ENCODE assay signal across 15 cellular contexts in genomic region chr5:68169898-68170297, GRCh38. TPM values are rescaled to one million over a fixed set of nuclear protein-coding genes. Genes with fewer than 3 reads are reported as not detected.
DNase-seq lines count a peak whose midpoint lies in the region; ATAC-seq and TF ChIP-seq lines count a peak whose summit lies in the region.
"Had no signal": no experiment of that assay in that cellular context is flagged by ENCODE, and none has a peak within 500 bp of the region (broad histone marks: within the 10 kb centered on the region; RNA-seq: fewer than 3 reads in every experiment).

No MANE protein-coding gene starts in this region.

- H3K27me3 ChIP-seq in ascending aorta = no peaks in the 10 kb centered on the region
- no peaks in the 10 kb centered on the region for H3K27me3 ChIP-seq in subcutaneous abdominal adipose tissue (ENCODE audit: control insufficient read depth in 5 of 5, insufficient read depth in 4 of 5, low read length in 5 of 5)
- H3K27me3 ChIP-seq: MG63 had no signal

- intact Hi-C loops in ascending aorta (cut with DNase I) = loop anchor here (2.0 kb wide), 1 partner anchor 45 kb away; the partner anchor contains the start of gene PIK3R1

- peak overlapping the region; percentile 70 to 79 for H3K27ac ChIP-seq in ascending aorta
- peak overlapping the region; percentile 63 for H3K27ac ChIP-seq in subcutaneous abdominal adipose tissue (ENCODE audit: low read depth, low read length)

- H3K4me3 ChIP-seq in ascending aorta (no peak overlapping the region), fibroblast of pulmonary artery (replicated peaks; ENCODE audit: low read depth, low read length) (no peak overlapping the region), subcutaneous abdominal adipose tissue (ENCODE audit: low read depth in 1 of 5, low read length in 5 of 5) (no peak overlapping the region)
- H3K4me3 ChIP-seq: MG63, prostate gland had no signal

- TF ChIP-seq CTCF in ascending aorta (IDR thresholded peaks at IDR 0.05) (no peak), fibroblast of pulmonary artery (IDR thresholded peaks at IDR 0.05; ENCODE audit: low read length, missing control alignments) (no peak)

- H3K9ac ChIP-seq in subcutaneous abdominal adipose tissue (ENCODE audit: low read length in 5 of 5) = no peak overlapping the region

- DNase-seq in ascending aorta (ENCODE audit: low spot score in 2 of 2) (no peak), fibroblast of pulmonary artery (ENCODE audit: low read depth) (peak; percentile 29), myocyte (ENCODE audit: low read depth) (peak; percentile 48), OCI-M2 (lab: John Stamatoyannopoulos, UW; ENCODE audit: unreplicated experiment) (no peak), T-helper 2 cell (no peak), iPS-NIHi7 (ENCODE audit: extremely low spot score) (no peak)
- DNase-seq: activated B cell treated with CpG ODN at 0.5 μM for 24 hours, C1 segment of cervical spinal cord, DND-41, hippocampal formation, mammary epithelial cell, MG63 had no signal

- H3K9me3 ChIP-seq in ascending aorta (no peaks in the 10 kb centered on the region), subcutaneous abdominal adipose tissue (ENCODE audit: control insufficient read depth in 5 of 5, low read length in 5 of 5) (no peaks in the 10 kb centered on the region)
- H3K9me3 ChIP-seq: MG63, prostate gland had no signal

- ATAC-seq in HG03045 (IDR thresholded peaks at IDR 0.05; ENCODE audit: unreplicated experiment) = no peak

- no peaks in the 10 kb centered on the region for H3K36me3 ChIP-seq in ascending aorta
- no peaks in the 10 kb centered on the region for H3K36me3 ChIP-seq in subcutaneous abdominal adipose tissue (ENCODE audit: control insufficient read depth in 5 of 5, insufficient read depth in 5 of 5, low read length in 5 of 5)
- H3K36me3 ChIP-seq: MG63, prostate gland had no signal

- H3K4me1 ChIP-seq in ascending aorta (peaks cover 3 to 19% of the 10 kb centered on the region in 2 donors), subcutaneous abdominal adipose tissue (ENCODE audit: control insufficient read depth in 5 of 5, insufficient read depth in 5 of 5, low read length in 5 of 5) (peaks cover 0 to 42% (median 20%) of the 10 kb centered on the region in 5 donors)
- H3K4me1 ChIP-seq: prostate gland had no signal

RNA-seq across cellular contexts. Expression of gene PIK3R1, which starts 45.7 kb away (rescaled TPM):
- 89.3 TPM for total RNA-seq in ascending aorta
- 13.8 and 27.1 TPM in 2 replicates for total RNA-seq in myocyte
- 5.3 TPM for polyA plus RNA-seq in myocyte (2012)

Comparison
In these comparisons a context has a peak if more than half of its experiments do, and no peak if none do; other contexts are left out.
1. DNase-seq: peak in fibroblast of pulmonary artery (single experiment) and myocyte (single experiment); none in ascending aorta (0 of 2), OCI-M2 (single experiment), T-helper 2 cell (0 of 5) and iPS-NIHi7 (single experiment).